ENCODE assay signal across 8 cellular contexts in the genomic region with DNA sequence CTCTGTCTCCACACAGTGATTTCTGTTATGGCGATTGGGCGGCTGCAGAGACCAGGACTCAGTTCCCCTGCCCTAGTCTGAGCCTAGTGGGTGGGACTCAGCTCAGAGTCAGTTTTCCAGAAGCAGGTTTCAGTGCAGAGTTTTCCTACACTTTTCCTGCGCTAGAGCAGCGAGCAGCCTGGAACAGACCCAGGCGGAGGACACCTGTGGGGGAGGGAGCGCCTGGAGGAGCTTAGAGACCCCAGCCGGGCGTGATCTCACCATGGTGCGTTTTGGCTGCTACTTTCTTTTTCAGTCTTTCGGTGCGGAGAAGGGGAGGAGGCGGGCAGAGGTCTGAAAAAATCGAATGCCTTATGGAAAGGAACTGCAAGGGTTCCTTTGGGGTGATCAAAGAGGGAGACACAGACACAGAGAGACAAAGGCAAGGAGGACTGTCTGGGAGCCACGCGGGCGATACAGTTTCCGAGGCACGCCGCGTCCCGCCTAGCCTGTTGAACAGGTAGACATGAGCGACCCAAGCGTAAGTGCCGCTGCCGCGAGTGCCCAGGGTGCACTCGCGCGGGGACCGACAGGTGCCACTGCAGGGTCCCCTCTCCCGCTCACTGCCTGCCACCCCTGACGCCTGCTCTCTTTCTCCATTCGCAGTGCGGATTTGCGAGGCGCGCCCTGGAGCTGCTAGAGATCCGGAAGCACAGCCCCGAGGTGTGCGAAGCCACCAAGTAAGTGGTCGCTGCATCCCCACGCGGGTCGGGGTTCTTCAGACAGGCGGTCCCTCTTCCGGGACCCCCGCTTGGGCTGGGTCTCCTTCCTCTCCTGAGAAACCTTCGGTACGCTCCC. TPM values are rescaled to one million over a fixed set of nuclear protein-coding genes. Genes with fewer than 3 reads are reported as not detected.
DNase-seq lines count a peak whose midpoint lies in the region; ATAC-seq, FAIRE-seq and TF ChIP-seq lines count a peak whose summit lies in the region.

A gene with protein sequence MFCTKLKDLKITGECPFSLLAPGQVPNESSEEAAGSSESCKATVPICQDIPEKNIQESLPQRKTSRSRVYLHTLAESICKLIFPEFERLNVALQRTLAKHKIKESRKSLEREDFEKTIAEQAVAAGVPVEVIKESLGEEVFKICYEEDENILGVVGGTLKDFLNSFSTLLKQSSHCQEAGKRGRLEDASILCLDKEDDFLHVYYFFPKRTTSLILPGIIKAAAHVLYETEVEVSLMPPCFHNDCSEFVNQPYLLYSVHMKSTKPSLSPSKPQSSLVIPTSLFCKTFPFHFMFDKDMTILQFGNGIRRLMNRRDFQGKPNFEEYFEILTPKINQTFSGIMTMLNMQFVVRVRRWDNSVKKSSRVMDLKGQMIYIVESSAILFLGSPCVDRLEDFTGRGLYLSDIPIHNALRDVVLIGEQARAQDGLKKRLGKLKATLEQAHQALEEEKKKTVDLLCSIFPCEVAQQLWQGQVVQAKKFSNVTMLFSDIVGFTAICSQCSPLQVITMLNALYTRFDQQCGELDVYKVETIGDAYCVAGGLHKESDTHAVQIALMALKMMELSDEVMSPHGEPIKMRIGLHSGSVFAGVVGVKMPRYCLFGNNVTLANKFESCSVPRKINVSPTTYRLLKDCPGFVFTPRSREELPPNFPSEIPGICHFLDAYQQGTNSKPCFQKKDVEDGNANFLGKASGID (plus strand): TSS at position 148 of the 837 bp plus-strand sequence. CDS start 30,020 bp downstream, outside the sequence.

- no peaks in the 10 kb centered on the region for H3K9me3 ChIP-seq in breast epithelium
- H3K9me3 ChIP-seq in gastrocnemius medialis, result no peaks in the 10 kb centered on the region

- no peak for FAIRE-seq in urothelium cell line (lab: Jason Lieb, UNC)

- H3K4me3 ChIP-seq in breast epithelium (peak within 1 kb of the TSS; percentile 60 to 81 (median 66)), gastrocnemius medialis (peak within 1 kb of the TSS; percentile 55 to 62 (median 60))

- TF ChIP-seq CTCF in breast epithelium (IDR thresholded peaks at IDR 0.05), result no peak
- TF ChIP-seq CTCF in gastrocnemius medialis (IDR thresholded peaks at IDR 0.05 in 4 of 5, conservative IDR thresholded peaks at IDR 0.05 in 1 of 5), result no peak

- ATAC-seq in HG02678 (IDR thresholded peaks at IDR 0.05; ENCODE audit: unreplicated experiment) (peak; percentile 66), gastrocnemius medialis (peak; percentile 37 to 39)

- H3K36me3 ChIP-seq in breast epithelium (no peaks in the 10 kb centered on the region), gastrocnemius medialis (no peaks in the 10 kb centered on the region)

- peak; percentile 7 for DNase-seq in activated CD4-positive, alpha-beta T cell treated with anti-CD3 and anti-CD28 coated beads for 1 hour
- DNase-seq in activated CD4-positive, alpha-beta T cell treated with anti-CD3 and anti-CD28 coated beads for 4 hours, result no peak
- DNase-seq in NCI-H82 treated with DMSO at 0.1 percent for 48 hours (lab: John Stamatoyannopoulos, UW; ENCODE audit: unreplicated experiment) (peak; percentile 43), breast epithelium (ENCODE audit: low spot score in 2 of 2) (peak in 1 of 2 donors; percentile 27), iPS-NIHi11 (ENCODE audit: low spot score) (peak; percentile 64), gastrocnemius medialis (peak in 1 of 2 donors; percentile 12), urothelium cell line (ENCODE audit: low spot score) (no peak)

- H3K4me1 ChIP-seq in breast epithelium (no peaks in the 10 kb centered on the region), gastrocnemius medialis (peaks cover 0 to 4% of the 10 kb centered on the region in 2 donors)

- intact Hi-C loops in breast epithelium (cut with DNase I; ENCODE audit: low total_unique reads), result no loop called here
- intact Hi-C loops in gastrocnemius medialis (cut with DNase I; ENCODE audit: low total_unique reads), result no loop called here

- H3K27ac ChIP-seq in breast epithelium, result peak within 1 kb of the TSS; percentile 85 to 95
- peak within 1 kb of the TSS; percentile 42 to 74 (median 70) for H3K27ac ChIP-seq in gastrocnemius medialis

- no peak for TF ChIP-seq POLR2A in breast epithelium (IDR thresholded peaks at IDR 0.05)
- TF ChIP-seq POLR2A in gastrocnemius medialis (IDR thresholded peaks at IDR 0.05), result no peak

- H3K27me3 ChIP-seq in breast epithelium (no peaks in the 10 kb centered on the region), gastrocnemius medialis (peaks cover 0 to 5% (median 4%) of the 10 kb centered on the region in 3 donors)

- in situ Hi-C loops in gastrocnemius medialis (cut with MboI; ENCODE audit: low sequenced_read_pairs in 4 of 4), result no loop called here

RNA-seq across cellular contexts. Expression of the gene that starts here (rescaled TPM):
- total RNA-seq in breast epithelium (10 to 100 TPM in 2 of 3 donors, 1 to 10 TPM in 1; 8.2 to 75.8 (median 57.0) TPM), gastrocnemius medialis (10 to 100 TPM in 2 of 4 donors, 1 to 10 TPM in 2; 5.8 to 15.5 (median 9.6) TPM)

Comparison
In these comparisons a context has a peak if more than half of its experiments do, and no peak if none do; other contexts are left out.
1. DNase-seq: peak in activated CD4-positive, alpha-beta T cell treated with anti-CD3 and anti-CD28 coated beads for 1 hour (single experiment), NCI-H82 treated with DMSO at 0.1 percent for 48 hours (single experiment) and iPS-NIHi11 (single experiment); none in activated CD4-positive, alpha-beta T cell treated with anti-CD3 and anti-CD28 coated beads for 4 hours (0 of 2) and urothelium cell line (single experiment).